Comparison of ENCODE assay signal across 1 cellular context in the genomic region with DNA sequence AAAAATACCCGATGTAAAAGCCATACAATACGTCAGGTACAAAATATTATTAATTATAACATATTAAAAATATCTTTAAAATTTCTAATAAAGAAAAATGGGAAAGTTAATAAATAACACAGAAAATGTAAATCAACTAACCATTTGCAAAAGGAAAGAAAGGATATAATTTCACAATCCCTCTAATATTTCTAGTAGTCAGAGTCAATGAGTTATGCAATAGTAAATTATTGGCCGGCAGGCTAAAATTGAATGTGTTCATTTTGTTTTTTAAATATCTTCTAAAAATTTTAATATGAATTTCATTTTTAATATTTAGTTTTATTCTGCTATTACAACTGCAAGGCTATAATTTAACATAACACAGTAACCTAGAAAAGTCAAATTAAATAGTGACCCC.
TF ChIP-seq lines count a peak whose summit lies in the region.

No MANE protein-coding gene starts in this region.

TF ChIP-seq in SK-N-SH treated with all-trans-retinoic acid at 6 μM for 48 hours, 23 proteins besides CTCF, POLR2A, EP300 and RAD21 (continued from another document):
- TF ChIP-seq, protein P1, sequence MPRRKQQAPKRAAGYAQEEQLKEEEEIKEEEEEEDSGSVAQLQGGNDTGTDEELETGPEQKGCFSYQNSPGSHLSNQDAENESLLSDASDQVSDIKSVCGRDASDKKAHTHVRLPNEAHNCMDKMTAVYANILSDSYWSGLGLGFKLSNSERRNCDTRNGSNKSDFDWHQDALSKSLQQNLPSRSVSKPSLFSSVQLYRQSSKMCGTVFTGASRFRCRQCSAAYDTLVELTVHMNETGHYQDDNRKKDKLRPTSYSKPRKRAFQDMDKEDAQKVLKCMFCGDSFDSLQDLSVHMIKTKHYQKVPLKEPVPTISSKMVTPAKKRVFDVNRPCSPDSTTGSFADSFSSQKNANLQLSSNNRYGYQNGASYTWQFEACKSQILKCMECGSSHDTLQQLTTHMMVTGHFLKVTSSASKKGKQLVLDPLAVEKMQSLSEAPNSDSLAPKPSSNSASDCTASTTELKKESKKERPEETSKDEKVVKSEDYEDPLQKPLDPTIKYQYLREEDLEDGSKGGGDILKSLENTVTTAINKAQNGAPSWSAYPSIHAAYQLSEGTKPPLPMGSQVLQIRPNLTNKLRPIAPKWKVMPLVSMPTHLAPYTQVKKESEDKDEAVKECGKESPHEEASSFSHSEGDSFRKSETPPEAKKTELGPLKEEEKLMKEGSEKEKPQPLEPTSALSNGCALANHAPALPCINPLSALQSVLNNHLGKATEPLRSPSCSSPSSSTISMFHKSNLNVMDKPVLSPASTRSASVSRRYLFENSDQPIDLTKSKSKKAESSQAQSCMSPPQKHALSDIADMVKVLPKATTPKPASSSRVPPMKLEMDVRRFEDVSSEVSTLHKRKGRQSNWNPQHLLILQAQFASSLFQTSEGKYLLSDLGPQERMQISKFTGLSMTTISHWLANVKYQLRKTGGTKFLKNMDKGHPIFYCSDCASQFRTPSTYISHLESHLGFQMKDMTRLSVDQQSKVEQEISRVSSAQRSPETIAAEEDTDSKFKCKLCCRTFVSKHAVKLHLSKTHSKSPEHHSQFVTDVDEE (CRISPR knock-in tag; IDR thresholded peaks at IDR 0.05), result no peak
- TF ChIP-seq ZFP30 (CRISPR knock-in tag; IDR thresholded peaks at IDR 0.05), result no peak
- no peak for TF ChIP-seq ZFP3 (CRISPR knock-in tag; IDR thresholded peaks at IDR 0.05)
- TF ChIP-seq, protein P2, sequence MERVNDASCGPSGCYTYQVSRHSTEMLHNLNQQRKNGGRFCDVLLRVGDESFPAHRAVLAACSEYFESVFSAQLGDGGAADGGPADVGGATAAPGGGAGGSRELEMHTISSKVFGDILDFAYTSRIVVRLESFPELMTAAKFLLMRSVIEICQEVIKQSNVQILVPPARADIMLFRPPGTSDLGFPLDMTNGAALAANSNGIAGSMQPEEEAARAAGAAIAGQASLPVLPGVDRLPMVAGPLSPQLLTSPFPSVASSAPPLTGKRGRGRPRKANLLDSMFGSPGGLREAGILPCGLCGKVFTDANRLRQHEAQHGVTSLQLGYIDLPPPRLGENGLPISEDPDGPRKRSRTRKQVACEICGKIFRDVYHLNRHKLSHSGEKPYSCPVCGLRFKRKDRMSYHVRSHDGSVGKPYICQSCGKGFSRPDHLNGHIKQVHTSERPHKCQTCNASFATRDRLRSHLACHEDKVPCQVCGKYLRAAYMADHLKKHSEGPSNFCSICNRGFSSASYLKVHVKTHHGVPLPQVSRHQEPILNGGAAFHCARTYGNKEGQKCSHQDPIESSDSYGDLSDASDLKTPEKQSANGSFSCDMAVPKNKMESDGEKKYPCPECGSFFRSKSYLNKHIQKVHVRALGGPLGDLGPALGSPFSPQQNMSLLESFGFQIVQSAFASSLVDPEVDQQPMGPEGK (CRISPR knock-in tag; IDR thresholded peaks at IDR 0.05; ENCODE audit: borderline replicate concordance), result no peak
- no peak for TF ChIP-seq ESRRG (CRISPR knock-in tag; IDR thresholded peaks at IDR 0.05)
- no peak for TF ChIP-seq TCF4 (CRISPR knock-in tag; IDR thresholded peaks at IDR 0.05; ENCODE audit: borderline replicate concordance)
- no peak for TF ChIP-seq TOX (CRISPR knock-in tag; IDR thresholded peaks at IDR 0.05; ENCODE audit: borderline replicate concordance)
- TF ChIP-seq ZC3H10 (CRISPR knock-in tag; IDR thresholded peaks at IDR 0.05), result no peak
- TF ChIP-seq, protein P3, sequence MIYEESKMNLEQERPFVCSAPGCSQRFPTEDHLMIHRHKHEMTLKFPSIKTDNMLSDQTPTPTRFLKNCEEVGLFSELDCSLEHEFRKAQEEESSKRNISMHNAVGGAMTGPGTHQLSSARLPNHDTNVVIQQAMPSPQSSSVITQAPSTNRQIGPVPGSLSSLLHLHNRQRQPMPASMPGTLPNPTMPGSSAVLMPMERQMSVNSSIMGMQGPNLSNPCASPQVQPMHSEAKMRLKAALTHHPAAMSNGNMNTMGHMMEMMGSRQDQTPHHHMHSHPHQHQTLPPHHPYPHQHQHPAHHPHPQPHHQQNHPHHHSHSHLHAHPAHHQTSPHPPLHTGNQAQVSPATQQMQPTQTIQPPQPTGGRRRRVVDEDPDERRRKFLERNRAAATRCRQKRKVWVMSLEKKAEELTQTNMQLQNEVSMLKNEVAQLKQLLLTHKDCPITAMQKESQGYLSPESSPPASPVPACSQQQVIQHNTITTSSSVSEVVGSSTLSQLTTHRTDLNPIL (CRISPR knock-in tag; IDR thresholded peaks at IDR 0.05; ENCODE audit: low read depth), result no peak
- TF ChIP-seq GLIS3 (CRISPR knock-in tag; IDR thresholded peaks at IDR 0.05), result no peak
